Comparison of ENCODE assay signal across 26 cellular contexts in the genomic region with DNA sequence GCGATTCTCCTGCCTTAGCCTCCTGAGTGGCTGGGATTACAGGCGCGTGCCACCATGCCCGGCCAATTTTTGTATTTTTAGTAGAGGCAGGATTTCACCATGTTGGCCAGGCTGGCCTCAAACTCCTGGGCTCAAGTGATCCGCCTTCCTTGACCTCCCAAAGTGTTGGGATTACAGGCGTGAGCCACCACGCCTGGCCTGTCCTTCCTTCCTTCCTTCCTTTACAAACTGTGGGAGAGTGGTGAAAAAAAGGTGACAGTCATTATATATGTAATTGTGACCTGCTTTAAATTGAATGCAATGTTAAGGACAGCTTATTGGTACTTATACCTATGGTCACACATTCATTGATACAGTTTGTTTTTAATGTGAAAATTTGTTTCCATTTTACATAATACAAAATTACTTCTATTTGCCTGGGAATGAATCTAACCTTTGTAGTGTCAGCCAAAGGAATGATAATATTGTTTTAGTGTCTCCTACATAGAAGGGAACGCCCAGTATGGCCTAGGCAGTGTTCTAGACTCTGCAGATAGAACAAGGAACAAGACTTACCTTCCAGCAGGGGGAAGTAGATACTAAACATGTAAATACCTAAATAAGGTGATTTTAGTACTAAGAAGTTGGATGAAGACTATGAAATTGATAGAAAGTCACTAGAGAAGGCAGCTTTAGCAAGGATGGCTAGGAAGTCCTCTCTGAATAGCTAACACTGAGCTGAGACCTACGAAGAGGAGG.
DNase-seq lines count a peak whose midpoint lies in the region; ATAC-seq, FAIRE-seq and TF ChIP-seq lines count a peak whose summit lies in the region.
"Had no signal": no experiment of that assay in that cellular context is flagged by ENCODE, and none has a peak within 500 bp of the region (broad histone marks: within the 10 kb centered on the region; RNA-seq: fewer than 3 reads in every experiment).

No MANE protein-coding gene starts in this region.

- no peak for DNase-seq in Caco-2
- peak; percentile 15 for DNase-seq in dermis blood vessel endothelial cell
- no peak for DNase-seq in superior temporal gyrus (ENCODE audit: extremely low spot score)
- no peak for DNase-seq in NCI-H510A (lab: John Stamatoyannopoulos, UW)
- DNase-seq in GM12891 (ENCODE audit: insufficient read length, low spot score), result no peak
- DNase-seq: activated CD4-positive, alpha-beta T cell treated with anti-CD3 and anti-CD28 coated beads, Interleukin-2, amount 10 ng/mL, durations not matched to agents 7 days and 5 days; activated gamma-delta T cell treated with Interleukin-2 at 50 U/mL for 16 hours; CD4-positive, CD25-positive, alpha-beta regulatory T cell; DMS53; erythroblast; foreskin melanocyte; Karpas-422; naive thymus-derived CD8-positive, alpha-beta T cell; NCI-H524; SW 1271 had no signal

- no peak overlapping the region for H3K9ac ChIP-seq in Loucy (ENCODE audit: low read depth, low read length, poor library complexity, severe bottlenecking)

- H3K4me1 Mint-ChIP-seq in Caco-2 (ENCODE audit: low read depth, unreplicated experiment) (no peaks in the 10 kb centered on the region), nephron (peaks cover 32% of the 10 kb centered on the region)
- H3K4me1 Mint-ChIP-seq: activated CD4-positive, alpha-beta T cell treated with anti-CD3 and anti-CD28 coated beads, Interleukin-2, amount 10 ng/mL, durations not matched to agents 7 days and 5 days; CD4-positive, CD25-positive, alpha-beta regulatory T cell had no signal

- H3K27me3 Mint-ChIP-seq in Caco-2 (ENCODE audit: insufficient read depth, unreplicated experiment) (no peaks in the 10 kb centered on the region), nephron (ENCODE audit: low read depth) (no peaks in the 10 kb centered on the region)
- H3K27me3 Mint-ChIP-seq: activated CD4-positive, alpha-beta T cell treated with anti-CD3 and anti-CD28 coated beads, Interleukin-2, amount 10 ng/mL, durations not matched to agents 7 days and 5 days; CD4-positive, CD25-positive, alpha-beta regulatory T cell; naive thymus-derived CD8-positive, alpha-beta T cell had no signal

- no TSS peak for BruUV-seq in Caco-2 (replicated peaks; lab: Mats Ljungman, UMichigan)

- TF ChIP-seq CTCF in Caco-2 (IDR thresholded peaks at IDR 0.05; ENCODE audit: insufficient read depth in 1 of 2, low read depth in 1 of 2, low read length in 1 of 2, severe bottlenecking in 1 of 2, unreplicated experiment in 1 of 2) (no peak), Loucy (conservative IDR thresholded peaks at IDR 0.05; ENCODE audit: low read length) (peak; percentile 36), nephron (IDR thresholded peaks at IDR 0.05; ENCODE audit: unreplicated experiment in 3 of 3) (no peak)

- no peak for ATAC-seq in HG03521 (IDR thresholded peaks at IDR 0.05; ENCODE audit: unreplicated experiment)
- ATAC-seq: naive thymus-derived CD8-positive, alpha-beta T cell; Right ventricle myocardium inferior; sciatic nerve had no signal

- no peaks in the 10 kb centered on the region for H3K79me2 ChIP-seq in Loucy (ENCODE audit: insufficient read depth, low read length)
- H3K79me2 ChIP-seq: hepatocyte had no signal

- H3K4me3 ChIP-seq in Caco-2 (ENCODE audit: low read depth, low read length), result no peak overlapping the region
- H3K4me3 ChIP-seq in Loucy (ENCODE audit: low read length, poor library complexity, severe bottlenecking), result no peak overlapping the region
- H3K4me3 ChIP-seq: HAP-1, hepatocyte, lung had no signal

- no peak overlapping the region for H3K4me2 ChIP-seq in Loucy (ENCODE audit: low read depth, low read length, poor library complexity, severe bottlenecking)

- CTCF ChIA-PET in Caco-2 (lab: Charles Lee), result no interaction called here

- no peaks in the 10 kb centered on the region for H3K36me3 Mint-ChIP-seq in Caco-2 (ENCODE audit: insufficient read depth, unreplicated experiment)
- peaks cover 12% of the 10 kb centered on the region for H3K36me3 Mint-ChIP-seq in nephron (ENCODE audit: low read depth)

- H3K27ac Mint-ChIP-seq in Caco-2 (ENCODE audit: unreplicated experiment) (peak overlapping the region; percentile 36), nephron (peak overlapping the region; percentile 4 to 70 (median 20))
- H3K27ac Mint-ChIP-seq: activated CD4-positive, alpha-beta T cell treated with anti-CD3 and anti-CD28 coated beads, Interleukin-2, amount 10 ng/mL, durations not matched to agents 7 days and 5 days had no signal

- H3K36me3 ChIP-seq in Caco-2 (ENCODE audit: control insufficient read depth, insufficient read depth, low read length), result no peaks in the 10 kb centered on the region; the same call in 1 of the 2 replicates
- H3K36me3 ChIP-seq in Loucy (ENCODE audit: insufficient read depth, low read length), result no peaks in the 10 kb centered on the region
- H3K36me3 ChIP-seq: HAP-1 had no signal

- intact Hi-C loops in Caco-2 (cut with micrococcal nuclease; ENCODE audit: unreplicated experiment), result loop anchor here (1.0 kb wide), 1 partner anchor 72 kb away; no protein-coding TSS in a partner anchor

- TF ChIP-seq POLR2A in GM12891 (IDR thresholded peaks at IDR 0.05; ENCODE audit: low read depth, low read length), result no peak

- no peaks in the 10 kb centered on the region for H3K27me3 ChIP-seq in Caco-2 (replicated peaks; ENCODE audit: control insufficient read depth, insufficient read depth, low read length)
- H3K27me3 ChIP-seq in Loucy (ENCODE audit: insufficient read depth, low read length, poor library complexity, severe bottlenecking), result no peaks in the 10 kb centered on the region
- H3K27me3 ChIP-seq: hepatocyte had no signal

- no peak overlapping the region for H3K4me3 Mint-ChIP-seq in Caco-2 (ENCODE audit: unreplicated experiment)
- H3K4me3 Mint-ChIP-seq in nephron, result no peak overlapping the region
- H3K4me3 Mint-ChIP-seq: activated CD4-positive, alpha-beta T cell treated with anti-CD3 and anti-CD28 coated beads, Interleukin-2, amount 10 ng/mL, durations not matched to agents 7 days and 5 days; CD4-positive, CD25-positive, alpha-beta regulatory T cell; naive thymus-derived CD8-positive, alpha-beta T cell had no signal

- no peak for FAIRE-seq in GM12891 (lab: Jason Lieb, UNC)
- FAIRE-seq: bronchial epithelial cell, HTR-8/SVneo, islet of Langerhans had no signal

- POLR2A ChIA-PET in Caco-2 (lab: Charles Lee), result no interaction called here

- H3K9me3 ChIP-seq in Caco-2 (no peaks in the 10 kb centered on the region), Loucy (ENCODE audit: insufficient read depth, low read depth, low read length) (no peaks in the 10 kb centered on the region)
- H3K9me3 ChIP-seq: HAP-1 had no signal

- H2AFZ ChIP-seq in Loucy (ENCODE audit: low read length), result no peak overlapping the region
- H2AFZ ChIP-seq: hepatocyte had no signal

- H4K20me1 ChIP-seq in Loucy (ENCODE audit: insufficient read depth, low read length, poor library complexity, severe bottlenecking), result no peaks in the 10 kb centered on the region

- peaks cover 8% of the 10 kb centered on the region; the same call in 1 of the 2 replicates for H3K4me1 ChIP-seq in Caco-2
- no peaks in the 10 kb centered on the region for H3K4me1 ChIP-seq in Loucy (ENCODE audit: insufficient read depth, low read length, poor library complexity, severe bottlenecking)

- H3K9me2 ChIP-seq in Loucy (replicated peaks; ENCODE audit: low read depth, low read length), result no peaks in the 10 kb centered on the region

- H3K9me3 Mint-ChIP-seq in Caco-2 (ENCODE audit: unreplicated experiment) (no peaks in the 10 kb centered on the region), nephron (no peaks in the 10 kb centered on the region)
- H3K9me3 Mint-ChIP-seq: activated CD4-positive, alpha-beta T cell treated with anti-CD3 and anti-CD28 coated beads, Interleukin-2, amount 10 ng/mL, durations not matched to agents 7 days and 5 days; CD4-positive, CD25-positive, alpha-beta regulatory T cell; naive thymus-derived CD8-positive, alpha-beta T cell had no signal

- H3F3A ChIP-seq in Loucy (ENCODE audit: low read depth), result no peaks in the 10 kb centered on the region

TF ChIP-seq in GM12891, 5 proteins besides CTCF, POLR2A, EP300 and RAD21:
- no peak for TF ChIP-seq PAX5 (IDR thresholded peaks at IDR 0.05; ENCODE audit: insufficient read depth, low read length, severe bottlenecking)
- no peak for TF ChIP-seq POU2F2 (IDR thresholded peaks at IDR 0.05; ENCODE audit: low read depth, low read length)
- no peak for TF ChIP-seq POLR2AphosphoS5 (IDR thresholded peaks at IDR 0.05; ENCODE audit: low read depth, low read length)
- no peak for TF ChIP-seq SPI1 (IDR thresholded peaks at IDR 0.05; ENCODE audit: low read depth, low read length)
- no peak for TF ChIP-seq TAF1 (IDR thresholded peaks at IDR 0.05; ENCODE audit: low read depth, low read length)
